Comparison of ENCODE assay signal across 2 cellular contexts in genomic region chr1:24108334-24109165, GRCh38.
TF ChIP-seq lines count a peak whose summit lies in the region.

No MANE protein-coding gene starts in this region.

TF ChIP-seq in HCT116, 20 proteins besides CTCF, POLR2A, EP300 and RAD21 (continued from another document):
- TF ChIP-seq MAX (IDR thresholded peaks at IDR 0.05) (peak; percentile 61), SP1 (IDR thresholded peaks at IDR 0.05; ENCODE audit: low read depth) (no peak), YY1 (IDR thresholded peaks at IDR 0.05; ENCODE audit: extremely low read depth, insufficient replicate concordance, low read depth, low read length) (peak; percentile 50), FOSL1 (IDR thresholded peaks at IDR 0.05; ENCODE audit: low read depth) (no peak), EGR1 (IDR thresholded peaks at IDR 0.05; ENCODE audit: low read depth) (no peak; the same call in 1 of the 2 replicates)

TF ChIP-seq in GM12878, 131 proteins besides CTCF, POLR2A, EP300 and RAD21:
- no peak for TF ChIP-seq E2F8 (IDR thresholded peaks at IDR 0.05; ENCODE audit: low read depth, partially characterized antibody)
- TF ChIP-seq ETV6 (conservative IDR thresholded peaks at IDR 0.05 in 1 of 2, IDR thresholded peaks at IDR 0.05 in 1 of 2; ENCODE audit: borderline replicate concordance in 1 of 2, low read depth in 1 of 2): no peak
- TF ChIP-seq HDGF (IDR thresholded peaks at IDR 0.05): no peak
- no peak for TF ChIP-seq MTA3 (IDR thresholded peaks at IDR 0.05; ENCODE audit: borderline replicate concordance, low read length)
- no peak for TF ChIP-seq TCF7 (IDR thresholded peaks at IDR 0.05; ENCODE audit: borderline replicate concordance)
